ENCODE assay signal across 10 cellular contexts in genomic region chr21:45747802-45748445, GRCh38.
DNase-seq lines count a peak whose midpoint lies in the region; ATAC-seq, FAIRE-seq and TF ChIP-seq lines count a peak whose summit lies in the region.
"Had no signal": no experiment of that assay in that cellular context is flagged by ENCODE, and none has a peak within 500 bp of the region (broad histone marks: within the 10 kb centered on the region; RNA-seq: fewer than 3 reads in every experiment).

No MANE protein-coding gene starts in this region.

- H3K4me3 ChIP-seq in AG10803 (ENCODE audit: low read length) (no peak overlapping the region), foreskin fibroblast (ENCODE audit: low read depth in 1 of 2, low read length in 2 of 2) (no peak overlapping the region), upper lobe of right lung (no peak overlapping the region), ovary (no peak overlapping the region)

- TF ChIP-seq POLR2A in GM12891 (IDR thresholded peaks at IDR 0.05; ENCODE audit: low read depth, low read length) (no peak), ovary (IDR thresholded peaks at IDR 0.05) (no peak)

- H3K27ac ChIP-seq in RWPE1 (peak overlapping the region; percentile 74), upper lobe of right lung (no peak overlapping the region), ovary (no peak overlapping the region)

- H3K27me3 ChIP-seq in upper lobe of right lung (no peaks in the 10 kb centered on the region), ovary (no peaks in the 10 kb centered on the region)

- CTCF ChIA-PET in RWPE1 (lab: Yijun Ruan, JAX) = interaction anchor here (0.5 to 0.9 kb wide), 5 partner anchors 12 to 231 kb away, joined by 3 to 6 read pairs (median 4); no protein-coding TSS in a partner anchor

- no peaks in the 10 kb centered on the region for H3K4me1 ChIP-seq in upper lobe of right lung
- no peaks in the 10 kb centered on the region for H3K4me1 ChIP-seq in ovary (ENCODE audit: insufficient read depth)

- no peak for TF ChIP-seq EP300 in ovary (IDR thresholded peaks at IDR 0.05)

- FAIRE-seq in HTR-8/SVneo (lab: Jason Lieb, UNC) (peak; percentile 94), GM12891 (lab: Jason Lieb, UNC) (no peak)

- TF ChIP-seq CTCF in AG10803 (conservative IDR thresholded peaks at IDR 0.05; ENCODE audit: low read length) (0 out of 2 replicates have a peak, but pooled peaks have one; percentile 11), RWPE1 (conservative IDR thresholded peaks at IDR 0.05; ENCODE audit: low read depth) (no peak; the same call in 1 of the 2 replicates), foreskin fibroblast (IDR thresholded peaks at IDR 0.05; ENCODE audit: low read depth, low read length) (no peak), upper lobe of right lung (IDR thresholded peaks at IDR 0.05) (no peak), ovary (IDR thresholded peaks at IDR 0.05) (no peak)

- H3K36me3 ChIP-seq in upper lobe of right lung = no peaks in the 10 kb centered on the region
- H3K36me3 ChIP-seq in ovary = no peaks in the 10 kb centered on the region

- DNase-seq in AG10803 (ENCODE audit: low read depth) (peak; percentile 55), HTR-8/SVneo (ENCODE audit: insufficient read length, low spot score) (peak; percentile 87), RWPE1 (ENCODE audit: low spot score) (peak; percentile 82), foreskin fibroblast (peak; percentile 64 to 87), GM12891 (ENCODE audit: insufficient read length, low spot score) (no peak), upper lobe of right lung (no peak), ovary (no peak)
- DNase-seq: nephron progenitor cell; stimulated activated naive CD4-positive, alpha-beta T cell had no signal

- 55 to 59% (median 56%) methylated on average over 18 of the region's 18 CpGs for WGBS in ovary, 3 donors

- ATAC-seq in HG03135 (IDR thresholded peaks at IDR 0.05; ENCODE audit: unreplicated experiment) (no peak), upper lobe of right lung (no peak)

- POLR2A ChIA-PET in RWPE1 (lab: Yijun Ruan, JAX; ENCODE audit: low non-redundant PET) = no interaction called here

- intact Hi-C loops in upper lobe of right lung (cut with DNase I) (no loop called here), ovary (cut with DNase I) (loop anchor here in 1 of 4 donors (10.0 kb wide), 1 partner anchor 1473 kb away; no protein-coding TSS in a partner anchor)

- H3K9me3 ChIP-seq in upper lobe of right lung = no peaks in the 10 kb centered on the region
- H3K9me3 ChIP-seq in ovary = no peaks in the 10 kb centered on the region

TF ChIP-seq in GM12891, 5 proteins besides CTCF, POLR2A, EP300 and RAD21:
- no peak for TF ChIP-seq PAX5 (IDR thresholded peaks at IDR 0.05; ENCODE audit: insufficient read depth, low read length, severe bottlenecking)
- TF ChIP-seq TAF1 (IDR thresholded peaks at IDR 0.05; ENCODE audit: low read depth, low read length) = no peak
- TF ChIP-seq POLR2AphosphoS5 (IDR thresholded peaks at IDR 0.05; ENCODE audit: low read depth, low read length) = no peak
- TF ChIP-seq SPI1 (IDR thresholded peaks at IDR 0.05; ENCODE audit: low read depth, low read length) = no peak
- TF ChIP-seq POU2F2 (IDR thresholded peaks at IDR 0.05; ENCODE audit: low read depth, low read length) = no peak

Comparison
In these comparisons a context has a peak if more than half of its experiments do, and no peak if none do; other contexts are left out.
1. DNase-seq: peak in AG10803 (single experiment), HTR-8/SVneo (single experiment), RWPE1 (single experiment) and foreskin fibroblast (2 of 2); none in GM12891 (single experiment), upper lobe of right lung (single experiment) and ovary (0 of 5).